In the genomic region with DNA sequence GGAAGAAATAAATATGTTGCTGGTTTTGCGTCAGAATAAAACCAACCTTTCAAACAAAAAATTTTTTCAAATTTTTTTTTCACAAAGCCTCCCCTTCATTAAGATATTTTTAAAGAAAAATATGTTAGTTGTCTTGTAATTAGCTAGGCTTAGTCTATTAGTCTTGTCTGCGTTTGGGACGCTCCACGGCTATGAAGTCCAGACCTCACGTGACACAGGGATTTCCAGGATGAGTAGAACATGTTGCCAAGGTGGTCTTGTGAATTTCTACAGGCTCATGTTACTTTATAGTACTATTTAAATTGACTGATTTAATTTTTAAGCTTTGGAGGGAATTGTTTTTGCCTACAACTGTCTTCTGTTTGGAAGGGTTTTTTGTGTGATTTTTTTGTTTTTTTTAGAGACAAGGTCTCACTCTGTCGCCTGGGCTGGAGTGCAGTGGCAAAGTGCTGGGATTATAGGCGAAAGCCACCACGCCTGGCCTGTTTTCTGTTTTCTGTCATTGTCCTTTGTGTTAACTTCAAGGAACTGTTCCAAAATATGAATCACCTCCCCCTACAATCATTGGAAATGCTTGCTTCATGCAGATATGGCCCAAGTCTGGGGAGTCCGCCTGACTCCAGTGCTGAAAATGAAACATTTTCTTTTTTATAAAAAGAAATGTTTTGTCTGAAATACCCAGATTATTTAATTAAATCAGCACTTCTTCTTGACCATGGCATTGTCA, we compare ENCODE assay signal across 23 cellular contexts. TPM values are rescaled to one million over a fixed set of nuclear protein-coding genes. Genes with fewer than 3 reads are reported as not detected.
DNase-seq lines count a peak whose midpoint lies in the region; ATAC-seq, FAIRE-seq and TF ChIP-seq lines count a peak whose summit lies in the region.
"Had no signal": no experiment of that assay in that cellular context is flagged by ENCODE, and none has a peak within 500 bp of the region (broad histone marks: within the 10 kb centered on the region; RNA-seq: fewer than 3 reads in every experiment).

No MANE protein-coding gene starts in this region.

- TF ChIP-seq CTCF in liver (IDR thresholded peaks at IDR 0.05; ENCODE audit: low read depth, low read length, missing input control): no peak
- TF ChIP-seq CTCF in HepG2 (CRISPR knock-in tag; IDR thresholded peaks at IDR 0.05): no peak

- intact Hi-C loops in HepG2 (cut with micrococcal nuclease; ENCODE audit: unreplicated experiment) (no loop called here), head of caudate nucleus (cut with DNase I) (no loop called here)

- H2AFZ ChIP-seq in HepG2 (ENCODE audit: low read length): no peak overlapping the region

- H4K20me1 ChIP-seq in HepG2 (ENCODE audit: insufficient read depth, low read length): no peaks in the 10 kb centered on the region

- TF ChIP-seq POLR2A in HepG2 (IDR thresholded peaks at IDR 0.05; ENCODE audit: insufficient read depth in 1 of 2, low read depth in 2 of 2, low read length in 2 of 2): no peak

- CTCF ChIA-PET in HepG2 (lab: Yijun Ruan, JAX; ENCODE audit: low intra/inter-chr PET ratio, low total read pairs): no interaction called here

- DNase-seq in HepG2 (ENCODE audit: low spot score): no peak
- peak; percentile 10 to 87 (median 66) for DNase-seq in head of caudate nucleus
- DNase-seq in midbrain (lab: John Stamatoyannopoulos, UW): peak; percentile 80
- DNase-seq in NCI-H748 treated with DMSO at 0.1 percent for 48 hours (lab: John Stamatoyannopoulos, UW): no peak
- no peak for DNase-seq in left lobe of liver (ENCODE audit: low spot score)
- DNase-seq: AML-193; CD8-positive, alpha-beta T cell; DMS153; MM.1S; NCI-H2081; NCI-H345; right lobe of liver; SK-N-SH; stimulated activated CD4-positive, alpha-beta T cell treated with anti-CD3 and anti-CD28 coated beads, Interleukin-15, amount 100 ng/mL, for 24 hours; stomach; T-helper 17 cell had no signal

- no peak overlapping the region for H3K4me2 ChIP-seq in HepG2 (ENCODE audit: low read depth, low read length)
- H3K4me2 ChIP-seq: SK-N-SH had no signal

- no peaks in the 10 kb centered on the region for H3K4me1 ChIP-seq in liver (ENCODE audit: control insufficient read depth in 4 of 4, insufficient read depth in 4 of 4, low read length in 3 of 4)
- H3K4me1 ChIP-seq in HepG2 (ENCODE audit: insufficient read depth, low read length): no peaks in the 10 kb centered on the region
- H3K4me1 ChIP-seq: right lobe of liver, stomach had no signal

- no peak overlapping the region for H3K9ac ChIP-seq in liver (ENCODE audit: low read depth in 1 of 2, low read length in 2 of 2)
- no peak overlapping the region for H3K9ac ChIP-seq in HepG2 (ENCODE audit: insufficient read depth, low read depth, low read length)
- H3K9ac ChIP-seq: SK-N-SH had no signal

- H3K4me3 ChIP-seq in liver (ENCODE audit: low read depth in 1 of 3, low read length in 3 of 3) (no peak overlapping the region), HepG2 (replicated peaks in 1 of 3; ENCODE audit: insufficient read depth in 1 of 3, low read depth in 2 of 3, low read length in 3 of 3) (no peak overlapping the region)
- H3K4me3 ChIP-seq: K562, right lobe of liver, stomach had no signal

- in situ Hi-C loops in HepG2 (cut with HindIII; ENCODE audit: extremely low pct_ligation_motif_present, low pct_unique_long_range_greater_than_20kb): no loop called here

- POLR2A ChIA-PET in HepG2 (lab: Yijun Ruan, JAX): no interaction called here

- no peaks in the 10 kb centered on the region for H3K36me3 ChIP-seq in liver (ENCODE audit: control insufficient read depth in 4 of 4, insufficient read depth in 3 of 4, low read depth in 1 of 4, low read length in 3 of 4)
- H3K36me3 ChIP-seq in HepG2 (replicated peaks in 1 of 2; ENCODE audit: control insufficient read depth in 1 of 2, insufficient read depth in 2 of 2, low read length in 2 of 2): peaks cover 0 to 24% of the 10 kb centered on the region in 2 experiments; a peak in 3 of 5 replicates
- H3K36me3 ChIP-seq: right lobe of liver had no signal

- WGBS in liver: 80% methylated on average over 9 of the region's 9 CpGs
- WGBS in HepG2 (ENCODE audit: low lambda C conversion rate): 84% methylated on average over 9 of the region's 9 CpGs

- TF ChIP-seq RAD21 in liver (IDR thresholded peaks at IDR 0.05): no peak
- TF ChIP-seq RAD21 in HepG2 (CRISPR knock-in tag; IDR thresholded peaks at IDR 0.05): no peak

- TF ChIP-seq EP300 in HepG2 (IDR thresholded peaks at IDR 0.05; ENCODE audit: low read depth in 2 of 2, low read length in 2 of 2) (no peak), HepG2 (CRISPR knock-in tag; IDR thresholded peaks at IDR 0.05; ENCODE audit: borderline replicate concordance) (no peak)

- H3K79me2 ChIP-seq in HepG2 (ENCODE audit: insufficient read depth, low read length): no peaks in the 10 kb centered on the region

- ATAC-seq in HepG2: no peak
- ATAC-seq in HG02571 (IDR thresholded peaks at IDR 0.05; ENCODE audit: unreplicated experiment): no peak
- ATAC-seq in left lobe of liver: no peak
- ATAC-seq in HG02852 (IDR thresholded peaks at IDR 0.05; ENCODE audit: unreplicated experiment): no peak
- ATAC-seq: CD8-positive, alpha-beta T cell; K562; right lobe of liver; T-helper 17 cell had no signal

- H3K27me3 ChIP-seq in liver (ENCODE audit: control insufficient read depth in 4 of 4, insufficient read depth in 4 of 4, low read length in 3 of 4): no peaks in the 10 kb centered on the region
- H3K27me3 ChIP-seq in HepG2 (ENCODE audit: control insufficient read depth in 1 of 2, insufficient read depth in 2 of 2, low read length in 2 of 2): no peaks in the 10 kb centered on the region
- H3K27me3 ChIP-seq: right lobe of liver, stomach had no signal

- H3K27ac ChIP-seq in liver (ENCODE audit: low read depth in 1 of 2, low read length in 2 of 2): no peak overlapping the region
- no peak overlapping the region for H3K27ac ChIP-seq in HepG2 (ENCODE audit: extremely low read length, insufficient read depth, low read length)
- H3K27ac ChIP-seq: right lobe of liver, RWPE1, stomach had no signal

- no peak for FAIRE-seq in HepG2 (lab: Jason Lieb, UNC)
- FAIRE-seq: bronchial epithelial cell, K562, keratinocyte had no signal

- no peaks in the 10 kb centered on the region for H3K9me3 ChIP-seq in liver (ENCODE audit: control insufficient read depth in 4 of 4, low read length in 3 of 4)
- H3K9me3 ChIP-seq in HepG2 (ENCODE audit: low read length): no peaks in the 10 kb centered on the region
- H3K9me3 ChIP-seq: right lobe of liver, SK-N-SH, stomach had no signal

- BruUV-seq in HepG2 (replicated peaks; lab: Mats Ljungman, UMichigan): no TSS peak

TF ChIP-seq in HepG2, 621 proteins besides CTCF, POLR2A, EP300 and RAD21 (continues in another document):
- TF ChIP-seq, protein P1, sequence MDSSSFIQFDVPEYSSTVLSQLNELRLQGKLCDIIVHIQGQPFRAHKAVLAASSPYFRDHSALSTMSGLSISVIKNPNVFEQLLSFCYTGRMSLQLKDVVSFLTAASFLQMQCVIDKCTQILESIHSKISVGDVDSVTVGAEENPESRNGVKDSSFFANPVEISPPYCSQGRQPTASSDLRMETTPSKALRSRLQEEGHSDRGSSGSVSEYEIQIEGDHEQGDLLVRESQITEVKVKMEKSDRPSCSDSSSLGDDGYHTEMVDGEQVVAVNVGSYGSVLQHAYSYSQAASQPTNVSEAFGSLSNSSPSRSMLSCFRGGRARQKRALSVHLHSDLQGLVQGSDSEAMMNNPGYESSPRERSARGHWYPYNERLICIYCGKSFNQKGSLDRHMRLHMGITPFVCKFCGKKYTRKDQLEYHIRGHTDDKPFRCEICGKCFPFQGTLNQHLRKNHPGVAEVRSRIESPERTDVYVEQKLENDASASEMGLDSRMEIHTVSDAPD (CRISPR knock-in tag; IDR thresholded peaks at IDR 0.05): no peak
- no peak for TF ChIP-seq ZBTB20 (CRISPR knock-in tag; IDR thresholded peaks at IDR 0.05; ENCODE audit: borderline replicate concordance, low read depth)
- TF ChIP-seq TGIF2 (CRISPR knock-in tag; IDR thresholded peaks at IDR 0.05): no peak
- TF ChIP-seq NFATC3 (CRISPR knock-in tag; IDR thresholded peaks at IDR 0.05): no peak
- no peak for TF ChIP-seq NCOA5 (CRISPR knock-in tag; IDR thresholded peaks at IDR 0.05)

RNA-seq across cellular contexts. Expression of gene TMEM144, which starts 26.2 kb away (rescaled TPM):
- total RNA-seq in liver: 1 to 10 TPM; 2.6 to 2.8 TPM
- under 1 TPM; 0.56 to 0.58 TPM for polyA plus RNA-seq in liver
- total RNA-seq in HepG2 (2016; rRNA removed; fragmentation: Illumina TruSeq; extraction: Trizol): 10.5 and 12.3 TPM in 2 replicates
- total RNA-seq in HepG2 (2016; cell fraction: cytosol; rRNA removed; fragmentation: Illumina TruSeq; extraction: Trizol; ENCODE audit: low read depth): 3.9 and 4.8 TPM in 2 replicates
- total RNA-seq in HepG2 (2016; cell fraction: insoluble cytoplasmic fraction; rRNA removed; fragmentation: Illumina TruSeq; extraction: Trizol): 10.6 and 15.0 TPM in 2 replicates
- total RNA-seq in HepG2 (2016; cell fraction: membrane; rRNA removed; fragmentation: Illumina TruSeq; extraction: Trizol): 7.6 and 7.7 TPM in 2 replicates
- 29.5 and 33.6 TPM in 2 replicates for total RNA-seq in HepG2 (2016; cell fraction: nucleus; rRNA removed; fragmentation: Illumina TruSeq; extraction: Trizol)
- polyA plus RNA-seq in HepG2 (2011; rRNA removed): 10.6 and 10.9 TPM in 2 replicates
- 3.2 and 4.2 TPM in 2 replicates for polyA plus RNA-seq in HepG2 (2011; cell fraction: cytosol; rRNA removed)
- 17.3 and 21.4 TPM in 2 replicates for polyA plus RNA-seq in HepG2 (2011; cell fraction: nucleus; rRNA removed)
- polyA plus RNA-seq in HepG2 (2012): 5.2 and 9.3 TPM in 2 replicates
- 1.2 and 2.4 TPM in 2 replicates for polyA plus RNA-seq in HepG2 (2016; cell fraction: cytosol; fragmentation: Illumina TruSeq; extraction: Trizol; ENCODE audit: low read depth)
- 7.1 and 8.5 TPM in 2 replicates for polyA plus RNA-seq in HepG2 (2016; cell fraction: insoluble cytoplasmic fraction; fragmentation: Illumina TruSeq; extraction: Trizol; ENCODE audit: low read depth)
- 3.7 and 4.8 TPM in 2 replicates for polyA plus RNA-seq in HepG2 (2016; cell fraction: membrane; fragmentation: Illumina TruSeq; extraction: Trizol; ENCODE audit: low read depth)
- 35.6 and 36.7 TPM in 2 replicates for polyA plus RNA-seq in HepG2 (2016; cell fraction: nucleus; fragmentation: Illumina TruSeq; extraction: Trizol; ENCODE audit: insufficient read depth, low read depth)
- 2.2 and 19.2 TPM in 2 replicates for polyA minus RNA-seq in HepG2 (2011; rRNA and poly(A)+ RNA removed; ENCODE audit: low replicate concordance)
- 9.4 and 10.4 TPM in 2 replicates for polyA minus RNA-seq in HepG2 (2011; cell fraction: cytosol; rRNA and poly(A)+ RNA removed)
- 77.5 and 78.0 TPM in 2 replicates for polyA minus RNA-seq in HepG2 (2011; cell fraction: nucleus; rRNA and poly(A)+ RNA removed)
- total RNA-seq in left lobe of liver: 1.5 TPM
- total RNA-seq: CD8-positive, alpha-beta T cell had no signal
- polyA plus RNA-seq: SK-N-SH had no signal

Comparison
In these comparisons a context has a peak if more than half of its experiments do, and no peak if none do; other contexts are left out.
1. DNase-seq: peak in head of caudate nucleus (42 of 42) and midbrain (single experiment); none in HepG2 (single experiment), NCI-H748 treated with DMSO at 0.1 percent for 48 hours (single experiment) and left lobe of liver (single experiment).